ENCODE assay signal across 8 cellular contexts in the genomic region with DNA sequence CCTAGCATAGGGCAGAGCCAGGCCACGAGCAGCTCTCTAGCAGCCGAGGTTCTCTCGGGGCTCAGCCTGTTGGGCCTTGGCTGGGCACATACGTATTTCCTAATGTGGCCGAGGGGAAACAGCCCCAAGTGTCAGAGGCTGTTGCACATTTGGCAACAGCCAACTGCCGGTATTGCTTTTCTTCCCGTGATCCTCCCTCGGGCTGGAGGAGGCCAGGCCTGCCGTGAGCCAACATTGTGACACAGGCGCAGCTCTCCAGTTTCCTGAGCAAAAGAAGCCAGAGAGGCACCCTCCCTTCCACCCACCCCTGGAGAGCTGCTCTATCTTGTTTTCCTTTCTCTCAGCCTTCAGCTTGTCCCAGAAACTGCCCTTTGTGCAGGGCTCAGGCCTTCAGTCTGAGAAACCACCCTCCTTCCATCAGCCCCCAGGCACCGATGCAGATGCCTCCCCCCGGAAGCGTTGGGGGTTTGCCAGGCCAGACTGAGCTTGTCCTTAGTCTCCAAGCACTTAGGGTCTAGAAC. TPM values are rescaled to one million over a fixed set of nuclear protein-coding genes. Genes with fewer than 3 reads are reported as not detected.
DNase-seq lines count a peak whose midpoint lies in the region; ATAC-seq and TF ChIP-seq lines count a peak whose summit lies in the region.

No MANE protein-coding gene starts in this region.

- H3K27me3 ChIP-seq in adrenal gland (no peaks in the 10 kb centered on the region), osteoblast (ENCODE audit: insufficient read depth, low read length) (no peaks in the 10 kb centered on the region)

- H3K27ac ChIP-seq in adrenal gland (peak overlapping the region in 3 of 5 donors; percentile 32 to 82 (median 59)), osteoblast (ENCODE audit: low read depth, low read length) (peak overlapping the region; percentile 66)

- intact Hi-C loops in adrenal gland (cut with DNase I) = no loop called here
- intact Hi-C loops in Right ventricle myocardium inferior (cut with DNase I) = no loop called here

- H3K4me2 ChIP-seq in osteoblast (ENCODE audit: insufficient read depth, low read length) = peak overlapping the region; percentile 34

- H3K4me3 ChIP-seq in adrenal gland = no peak overlapping the region
- H3K4me3 ChIP-seq in osteoblast (ENCODE audit: insufficient read depth, low read length) = no peak overlapping the region

- ATAC-seq in Right ventricle myocardium inferior (peak; percentile 96), HG02840 (IDR thresholded peaks at IDR 0.05; ENCODE audit: low FRiP score, unreplicated experiment) (no peak), HG02970 (IDR thresholded peaks at IDR 0.05; ENCODE audit: low FRiP score, unreplicated experiment) (no peak)

- no peaks in the 10 kb centered on the region for H3K9me3 ChIP-seq in adrenal gland (replicated peaks in 1 of 3)
- no peaks in the 10 kb centered on the region for H3K9me3 ChIP-seq in osteoblast (ENCODE audit: low read depth, low read length)

- H3K4me1 ChIP-seq in adrenal gland (replicated peaks in 1 of 2) = no peaks in the 10 kb centered on the region
- peaks cover 15% of the 10 kb centered on the region for H3K4me1 ChIP-seq in osteoblast (ENCODE audit: insufficient read depth, low read length)

- 44 to 55% (median 49%) methylated on average over 9 to 13 of the region's 13 CpGs for WGBS in adrenal gland, 4 donors

- no peaks in the 10 kb centered on the region for H4K20me1 ChIP-seq in osteoblast (ENCODE audit: insufficient read depth, low read length)

- H3K36me3 ChIP-seq in adrenal gland (replicated peaks in 1 of 2) (no peaks in the 10 kb centered on the region), osteoblast (ENCODE audit: insufficient read depth, low read length) (no peaks in the 10 kb centered on the region)

- DNase-seq in AML-193 (lab: John Stamatoyannopoulos, UW) (peak; percentile 98), adrenal gland (peak in 6 of 7 donors; percentile 48 to 76 (median 60)), Right ventricle myocardium inferior (ENCODE audit: missing footprints) (peak; percentile 90), osteoblast (ENCODE audit: insufficient read length, low spot score, missing footprints) (peak; percentile 88), NCI-H2227 treated with DMSO at 0.1 percent for 48 hours (lab: John Stamatoyannopoulos, UW) (no peak)
- DNase-seq in activated naive CD4-positive, alpha-beta T cell treated with Interleukin-2 at 50 U/mL for 16 hours = no peak

- TF ChIP-seq CTCF in adrenal gland (IDR thresholded peaks at IDR 0.05) = no peak
- no peak for TF ChIP-seq CTCF in osteoblast (IDR thresholded peaks at IDR 0.05; ENCODE audit: extremely low read depth, low read depth, low read length)

- no peaks in the 10 kb centered on the region for H3K79me2 ChIP-seq in osteoblast (ENCODE audit: insufficient read depth, low read length)

- TF ChIP-seq POLR2A in adrenal gland (IDR thresholded peaks at IDR 0.05) = no peak

- peak overlapping the region; percentile 97 for H2AFZ ChIP-seq in osteoblast (ENCODE audit: low read length)

RNA-seq across cellular contexts. Expression of gene BPI, which starts 5.1 kb away (rescaled TPM):
- total RNA-seq in adrenal gland = under 1 TPM in 6 of 8 donors, not detected in 2; 0.15 to 0.74 (median 0.35) TPM
- under 1 TPM; 0.13 to 0.18 (median 0.16) TPM for polyA plus RNA-seq in adrenal gland
- not detected for total RNA-seq in Right ventricle myocardium inferior
- under 0.01 TPM in 1 of 2 replicates, not detected in the other for total RNA-seq in osteoblast

RNA-seq across cellular contexts. Expression of gene KIAA1755, which starts 38.3 kb away (rescaled TPM):
- total RNA-seq in adrenal gland = 1 to 10 TPM in 7 of 8 donors, under 1 TPM in 1; 0.78 to 5.3 (median 2.0) TPM
- 1 to 10 TPM in 2 of 3 donors, under 1 TPM in 1; 0.42 to 8.0 (median 3.2) TPM for polyA plus RNA-seq in adrenal gland
- total RNA-seq in Right ventricle myocardium inferior = 7.9 TPM
- 2.5 and 2.7 TPM in 2 replicates for total RNA-seq in osteoblast

RNA-seq across cellular contexts. Expression of gene LBP, which starts 47.5 kb away (rescaled TPM):
- total RNA-seq in adrenal gland = 1 to 10 TPM in 1 of 8 donors, under 1 TPM in 6, not detected in 1; 0.15 to 2.0 (median 0.51) TPM
- under 1 TPM; 0.24 to 0.57 (median 0.32) TPM for polyA plus RNA-seq in adrenal gland
- total RNA-seq in Right ventricle myocardium inferior = 0.16 TPM
- 1.8 and 2.9 TPM in 2 replicates for total RNA-seq in osteoblast

Comparison
In these comparisons a context has a peak if more than half of its experiments do, and no peak if none do; other contexts are left out.
1. DNase-seq: peak in AML-193 (2 of 2), adrenal gland (6 of 7), Right ventricle myocardium inferior (single experiment) and osteoblast (single experiment); none in activated naive CD4-positive, alpha-beta T cell treated with Interleukin-2 at 50 U/mL for 16 hours (single experiment) and NCI-H2227 treated with DMSO at 0.1 percent for 48 hours (single experiment).